25 cellular contexts compared by ENCODE assay signal in the genomic region with DNA sequence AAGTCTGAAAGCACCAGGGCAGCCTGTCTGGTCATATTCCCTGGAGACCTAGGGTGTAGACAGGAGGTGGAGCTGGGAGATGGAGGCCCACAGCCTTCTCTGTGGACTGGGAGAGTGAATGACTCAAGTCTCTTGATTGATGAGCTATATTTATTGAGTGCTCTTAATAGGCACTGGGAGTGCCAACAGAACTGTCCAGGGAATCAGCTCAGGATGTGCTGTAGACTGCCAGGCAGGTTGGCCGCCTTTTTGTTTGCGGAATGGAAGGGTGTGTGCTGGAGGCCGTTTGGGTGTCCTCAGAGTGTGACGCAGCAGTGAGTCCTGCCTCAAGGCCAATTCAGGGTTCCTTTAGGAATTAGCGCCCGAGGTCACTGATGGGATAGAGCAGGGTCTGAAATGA. TPM values are rescaled to one million over a fixed set of nuclear protein-coding genes. Genes with fewer than 3 reads are reported as not detected.
DNase-seq lines count a peak whose midpoint lies in the region; ATAC-seq, FAIRE-seq and TF ChIP-seq lines count a peak whose summit lies in the region.
"Had no signal": no experiment of that assay in that cellular context is flagged by ENCODE, and none has a peak within 500 bp of the region (broad histone marks: within the 10 kb centered on the region; RNA-seq: fewer than 3 reads in every experiment).

No MANE protein-coding gene starts in this region.

- H2BK5ac ChIP-seq in H1 (ENCODE audit: low read depth, low read length): no peak overlapping the region

- no peak for FAIRE-seq in H1 (lab: Jason Lieb, UNC)

- H3K9me3 Mint-ChIP-seq in GM23338: no peaks in the 10 kb centered on the region; the same call in 2 of the 3 replicates
- H3K9me3 Mint-ChIP-seq: activated B cell treated with CpG ODN at 0.5 μM for 24 hours; activated naive CD4-positive, alpha-beta T cell treated with anti-CD3 and anti-CD28 coated beads, Interleukin-2, amount 50 U/mL, for 24 hours; activated T-cell treated with anti-CD3 and anti-CD28 coated beads, Interleukin-2, amount 50 U/mL, for 4 hours; naive B cell; T-helper 2 cell treated with Interferon-gamma antibody and Interleukin-4, amounts not matched to agents 5 μg/mL and 100 μg/mL, for 36 hours had no signal

- H3K4me3 ChIP-seq in GM23338 (no peak overlapping the region), H1 (ENCODE audit: extremely low read depth in 1 of 4, insufficient read depth in 2 of 4, low read depth in 3 of 4, low read length in 4 of 4) (no peak overlapping the region; a peak in 1 of 8 replicates)
- H3K4me3 ChIP-seq: dorsolateral prefrontal cortex, ovary, tibial artery had no signal

- ATAC-seq in GM23338: no peak
- ATAC-seq in HG03045 (IDR thresholded peaks at IDR 0.05; ENCODE audit: unreplicated experiment): no peak
- ATAC-seq: activated T-cell treated with anti-CD3 and anti-CD28 coated beads, Interleukin-2, amount 50 U/mL, for 4 hours; esophagus mucosa; Panc1; stimulated activated naive CD8-positive, alpha-beta T cell treated with anti-CD3 and anti-CD28 coated beads, Interleukin-15, Interleukin-2, amounts not matched to agents 100 U/mL and 50 U/mL, for 24 hours had no signal

- H3K23ac ChIP-seq in H1 (ENCODE audit: insufficient read length): no peak overlapping the region

- no peak overlapping the region for H4K5ac ChIP-seq in H1 (ENCODE audit: insufficient read length, low read depth, low read length)

- H3K79me2 ChIP-seq in GM23338 (replicated peaks; ENCODE audit: insufficient read depth) (peaks cover 88% of the 10 kb centered on the region), H1 (ENCODE audit: control insufficient read depth in 1 of 2, insufficient read depth in 2 of 2, low read length in 2 of 2) (peaks cover 0 to 56% of the 10 kb centered on the region in 2 experiments; a peak in 2 of 4 replicates)

- H3K4me3 Mint-ChIP-seq in GM23338: no peak overlapping the region
- H3K4me3 Mint-ChIP-seq: activated B cell treated with CpG ODN at 0.5 μM for 24 hours; activated naive CD4-positive, alpha-beta T cell treated with anti-CD3 and anti-CD28 coated beads, Interleukin-2, amount 50 U/mL, for 24 hours; activated T-cell treated with anti-CD3 and anti-CD28 coated beads, Interleukin-2, amount 50 U/mL, for 4 hours; CD4-positive, alpha-beta memory T cell; naive B cell; T-helper 2 cell treated with Interferon-gamma antibody and Interleukin-4, amounts not matched to agents 5 μg/mL and 100 μg/mL, for 36 hours had no signal

- no peak for TF ChIP-seq EP300 in H1 (IDR thresholded peaks at IDR 0.05; ENCODE audit: borderline replicate concordance in 1 of 2, low read depth in 2 of 2, low read length in 2 of 2)

- peaks cover 13% of the 10 kb centered on the region for H3K79me1 ChIP-seq in H1 (ENCODE audit: low read depth, low read length)

- H3F3A ChIP-seq in GM23338 (replicated peaks; ENCODE audit: low read depth): peaks cover 31% of the 10 kb centered on the region

- H3K4me2 ChIP-seq in GM23338 (no peak overlapping the region), H1 (ENCODE audit: insufficient read depth in 1 of 2, low read depth in 2 of 2, low read length in 2 of 2) (no peak overlapping the region)

- H3K23me2 ChIP-seq in H1 (ENCODE audit: low read depth, low read length): no peaks in the 10 kb centered on the region

- no peak overlapping the region for H2BK12ac ChIP-seq in H1 (ENCODE audit: low read depth, low read length)

- no peaks in the 10 kb centered on the region for H3K9me2 ChIP-seq in GM23338 (ENCODE audit: insufficient read depth)

- WGBS in H1 (ENCODE audit: extremely low coverage in 1 of 2, insufficient coverage in 1 of 2, insufficient read length in 1 of 2, insufficient replicate concordance in 2 of 2, low coverage in 1 of 2, low lambda C conversion rate in 2 of 2, missing lambda C conversion rate in 1 of 2), 2 experiments: 97% methylated on average over 6 of the region's 6 CpGs; no CpG with 5 or more reads in 1 of the 2 experiments

- H3K27me3 ChIP-seq in GM23338 (ENCODE audit: insufficient read depth): no peaks in the 10 kb centered on the region
- no peaks in the 10 kb centered on the region for H3K27me3 ChIP-seq in H1 (replicated peaks in 1 of 4; ENCODE audit: control insufficient read depth in 3 of 4, extremely low read depth in 1 of 4, insufficient read depth in 3 of 4, low read length in 3 of 4)
- H3K27me3 ChIP-seq: brain microvascular endothelial cell, dorsolateral prefrontal cortex, ovary, tibial artery had no signal

- no peak overlapping the region for H2BK20ac ChIP-seq in H1 (ENCODE audit: low read length)

- H3K9ac ChIP-seq in H1 (replicated peaks in 1 of 4; ENCODE audit: extremely low read depth in 1 of 4, low read depth in 3 of 4, low read length in 3 of 4): no peak overlapping the region

- TF ChIP-seq POLR2A in H1 (IDR thresholded peaks at IDR 0.05; ENCODE audit: control extremely low read depth in 1 of 2, low read depth in 2 of 2, low read length in 2 of 2): no peak

- TF ChIP-seq CTCF in GM23338 (conservative IDR thresholded peaks at IDR 0.05; ENCODE audit: low read depth in 2 of 2): no peak
- TF ChIP-seq CTCF in RWPE1 (conservative IDR thresholded peaks at IDR 0.05; ENCODE audit: low read depth): no peak
- no peak for TF ChIP-seq CTCF in H1 (IDR thresholded peaks at IDR 0.05; ENCODE audit: control extremely low read depth in 1 of 3, insufficient read depth in 1 of 3, low read depth in 1 of 3, low read length in 3 of 3)

- TF ChIP-seq RAD21 in H1 (IDR thresholded peaks at IDR 0.05 in 1 of 2, conservative IDR thresholded peaks at IDR 0.05 in 1 of 2; ENCODE audit: low read depth in 2 of 2, low read length in 2 of 2): no peak

- no peak overlapping the region for H3K14ac ChIP-seq in H1 (ENCODE audit: insufficient read length)

- H4K20me1 ChIP-seq in GM23338 (replicated peaks; ENCODE audit: insufficient read depth) (peaks cover 63% of the 10 kb centered on the region), H1 (replicated peaks in 1 of 2; ENCODE audit: control insufficient read depth in 1 of 2, insufficient read depth in 2 of 2, low read length in 2 of 2) (peaks cover 13 to 24% of the 10 kb centered on the region in 2 experiments)

- no peak overlapping the region for H3K27ac ChIP-seq in GM23338 (ENCODE audit: low read depth)
- H3K27ac ChIP-seq in RWPE1: 0 out of 2 replicates have a peak overlapping the region, but pooled peaks have one; percentile 2
- no peak overlapping the region for H3K27ac ChIP-seq in H1 (ENCODE audit: low read depth, low read length)
- H3K27ac ChIP-seq: brain microvascular endothelial cell, dorsolateral prefrontal cortex, ovary, tibial artery had no signal

- H2BK120ac ChIP-seq in H1 (replicated peaks; ENCODE audit: low read depth, low read length): no peak overlapping the region

- H4K91ac ChIP-seq in H1 (replicated peaks; ENCODE audit: insufficient read length, low read length): no peak overlapping the region

- peaks cover 14% of the 10 kb centered on the region for H3K27me3 Mint-ChIP-seq in GM23338 (ENCODE audit: insufficient read depth, low read depth, poor library complexity)
- H3K27me3 Mint-ChIP-seq: activated B cell treated with CpG ODN at 0.5 μM for 24 hours; activated naive CD4-positive, alpha-beta T cell treated with anti-CD3 and anti-CD28 coated beads, Interleukin-2, amount 50 U/mL, for 24 hours; CD4-positive, alpha-beta memory T cell; naive B cell had no signal

- peak overlapping the region; percentile 78; the same call in 1 of the 2 replicates for H3K27ac Mint-ChIP-seq in GM23338
- H3K27ac Mint-ChIP-seq: activated B cell treated with CpG ODN at 0.5 μM for 24 hours; activated naive CD4-positive, alpha-beta T cell treated with anti-CD3 and anti-CD28 coated beads, Interleukin-2, amount 50 U/mL, for 24 hours; T-helper 2 cell treated with Interferon-gamma antibody and Interleukin-4, amounts not matched to agents 5 μg/mL and 100 μg/mL, for 36 hours had no signal

- POLR2A ChIA-PET in RWPE1 (lab: Yijun Ruan, JAX; ENCODE audit: low non-redundant PET) (no interaction called here), H1 (lab: Charles Lee; ENCODE audit: partially characterized antibody) (interaction anchor here (1.1 kb wide), 1 partner anchor 51 kb away, joined by 3 read pairs; no protein-coding TSS in a partner anchor)

- H3K4me1 ChIP-seq in GM23338 (ENCODE audit: insufficient read depth) (no peaks in the 10 kb centered on the region), H1 (replicated peaks in 1 of 4; ENCODE audit: control insufficient read depth in 3 of 4, insufficient read depth in 4 of 4, low read length in 3 of 4) (no peaks in the 10 kb centered on the region)

- no peaks in the 10 kb centered on the region for H3K9me3 ChIP-seq in H1 (ENCODE audit: insufficient read depth in 2 of 2, low read depth in 1 of 2, low read length in 1 of 2)
- H3K9me3 ChIP-seq: ovary, tibial artery had no signal

- no peak overlapping the region for H2AK5ac ChIP-seq in H1 (ENCODE audit: low read depth, low read length)

- intact Hi-C loops in posterior vena cava (cut with DNase I): no loop called here

- H2BK15ac ChIP-seq in H1 (ENCODE audit: low read length): no peak overlapping the region

- no peak overlapping the region for H2AFZ ChIP-seq in GM23338
- no peak overlapping the region for H2AFZ ChIP-seq in H1 (ENCODE audit: low read length)

- H3K36me3 ChIP-seq in GM23338 (ENCODE audit: insufficient read depth): peaks cover 91% of the 10 kb centered on the region
- peaks cover 52 to 91% (median 79%) of the 10 kb centered on the region in 4 experiments for H3K36me3 ChIP-seq in H1 (ENCODE audit: control insufficient read depth in 2 of 4, insufficient read depth in 4 of 4, low read length in 3 of 4)
- H3K36me3 ChIP-seq: ovary had no signal

- peak overlapping the region; percentile 62; the same call in 1 of the 2 replicates for H4K8ac ChIP-seq in H1 (ENCODE audit: extremely low read depth, insufficient read depth, low read length)

- CTCF ChIA-PET in RWPE1 (lab: Yijun Ruan, JAX) (interaction anchor here (0.6 to 1.2 kb wide), 2 partner anchors 22 to 119 kb away, joined by 3 to 5 read pairs; no protein-coding TSS in a partner anchor), H1 (lab: Charles Lee; ENCODE audit: partially characterized antibody) (interaction anchor here (1.0 to 3.3 kb wide), 4 partner anchors 8 to 96 kb away, joined by 3 to 10 read pairs (median 4); no protein-coding TSS in a partner anchor)

- H3K4ac ChIP-seq in H1 (replicated peaks; ENCODE audit: insufficient read length, low read depth, low read length): no peak overlapping the region

- H3K18ac ChIP-seq in H1 (ENCODE audit: extremely low read depth, low read length): no peak overlapping the region

- DNase-seq in GM23338 (ENCODE audit: low spot score) (no peak), RWPE1 (ENCODE audit: low spot score) (no peak), H1 (ENCODE audit: low read depth in 1 of 2, low spot score in 2 of 2) (no peak), posterior vena cava (ENCODE audit: low spot score) (peak; percentile 38), NCI-H510A treated with DMSO at 0.1 percent for 48 hours (lab: John Stamatoyannopoulos, UW) (no peak), NCI-H1092 treated with DMSO at 0.1 percent for 48 hours (lab: John Stamatoyannopoulos, UW) (no peak)
- DNase-seq: activated B cell treated with CpG ODN at 0.5 μM for 24 hours; activated CD4-positive, alpha-beta T cell treated with anti-CD3 and anti-CD28 coated beads, Interleukin-2, amount 50 U/mL, for 48 hours; activated T-cell treated with anti-CD3 and anti-CD28 coated beads, Interleukin-2, amount 50 U/mL, for 4 hours; brain microvascular endothelial cell; CD4-positive, alpha-beta memory T cell; GDM1; mesenchymal stem cell; naive B cell; NCI-H1694; stimulated activated CD4-positive, alpha-beta T cell treated with anti-CD3 and anti-CD28 coated beads, Interleukin-2, amount 100 ng/mL, for 24 hours; stimulated activated naive CD8-positive, alpha-beta T cell treated with anti-CD3 and anti-CD28 coated beads, Interleukin-15, Interleukin-2, amounts not matched to agents 100 U/mL and 50 U/mL, for 24 hours had no signal

- H3K4me1 Mint-ChIP-seq in GM23338: no peaks in the 10 kb centered on the region
- H3K4me1 Mint-ChIP-seq: activated B cell treated with CpG ODN at 0.5 μM for 24 hours; activated naive CD4-positive, alpha-beta T cell treated with anti-CD3 and anti-CD28 coated beads, Interleukin-2, amount 50 U/mL, for 24 hours had no signal

- H3K56ac ChIP-seq in H1 (replicated peaks; ENCODE audit: insufficient read length, low read depth, low read length): no peak overlapping the region

- H3K36me3 Mint-ChIP-seq in GM23338 (ENCODE audit: low read depth): peaks cover 94% of the 10 kb centered on the region

RNA-seq across cellular contexts. Expression of gene POMT1, which starts 33.3 kb away (rescaled TPM):
- total RNA-seq in GM23338 (2014; rRNA removed; shearing (Covaris generic)): 23.7 and 32.4 TPM in 2 replicates
- 17.7 and 20.2 TPM in 2 replicates for polyA plus RNA-seq in GM23338 (2016; fragmentation: Nextera tagmentation; extraction: Ambion mirVana)
- 22.3 and 25.7 TPM in 2 replicates for total RNA-seq in H1 (2021; fragmentation: NEBNext Ultra II Directional; extraction: Animal tissue kit (Norgen Biotek cat#: 25700))
- polyA plus RNA-seq in H1 (2011; rRNA removed): 33.2 and 41.8 TPM in 2 replicates
- polyA plus RNA-seq in H1 (2011; cell fraction: cytosol; rRNA removed): 26.4 TPM
- polyA plus RNA-seq in H1 (2011; cell fraction: nucleus; rRNA removed): 139 TPM
- polyA plus RNA-seq in H1 (2012, experiment 1 of 2): 25.0 to 35.0 TPM (median 30.7 TPM) in 4 replicates
- 16.7 TPM for polyA plus RNA-seq in H1 (2012, experiment 2 of 2)
- 19.9 TPM for polyA plus RNA-seq in H1 (2013, experiment 1 of 2)
- polyA plus RNA-seq in H1 (2013, experiment 2 of 2): 17.4 TPM
- 25.0 and 29.3 TPM in 2 replicates for polyA minus RNA-seq in H1 (2011; rRNA and poly(A)+ RNA removed)
- 11.9 TPM for polyA minus RNA-seq in H1 (2011; cell fraction: cytosol; rRNA and poly(A)+ RNA removed)
- 21.2 TPM for polyA minus RNA-seq in H1 (2011; cell fraction: nucleus; rRNA and poly(A)+ RNA removed)
- total RNA-seq in posterior vena cava: 10 to 100 TPM; 18.2 to 22.8 TPM
